1 cellular context compared by ENCODE assay signal in the genomic region with DNA sequence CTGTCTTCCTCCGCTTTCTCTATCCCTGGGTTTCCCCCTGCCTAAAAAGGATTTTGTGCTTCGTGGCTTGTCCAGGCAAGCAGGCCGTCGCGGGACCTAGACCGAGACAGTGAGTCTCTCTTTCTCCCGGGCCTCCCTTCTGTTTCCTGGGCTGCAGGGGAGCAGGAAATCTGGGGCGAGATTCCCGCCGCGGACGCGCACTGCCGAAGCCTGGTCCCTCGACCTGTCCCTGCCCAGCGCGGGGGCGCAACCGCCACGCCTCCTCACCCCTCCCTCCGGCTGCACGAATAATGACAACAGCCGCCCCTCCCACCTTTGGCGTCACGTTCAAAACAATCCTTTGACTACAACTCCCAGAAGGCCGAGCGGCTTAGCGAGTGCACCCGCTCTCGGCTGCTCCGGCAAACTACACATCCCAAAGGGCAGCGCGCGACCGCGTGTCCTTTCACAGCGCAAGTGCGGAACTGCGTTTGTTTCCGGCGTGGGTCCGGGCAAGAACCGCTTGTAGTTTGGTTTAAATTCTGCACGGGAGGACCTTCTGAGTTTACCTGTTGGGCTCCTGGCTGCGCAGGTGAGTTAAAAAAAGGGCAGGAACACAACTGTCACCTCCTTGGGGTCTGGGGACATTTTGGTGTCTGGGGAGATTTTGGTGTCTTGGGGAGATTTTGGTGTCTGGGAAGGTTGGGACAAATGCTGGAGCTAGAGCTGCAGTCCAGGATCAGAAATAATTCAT.
TF ChIP-seq lines count a peak whose summit lies in the region.

A gene (plus strand): TSS at position 473 of the 733 bp plus-strand sequence. CDS start 1,715 bp downstream, outside the sequence.

TF ChIP-seq in HEK293, 187 proteins besides CTCF, POLR2A, EP300 and RAD21 (continued from another document):
- TF ChIP-seq, protein P1, sequence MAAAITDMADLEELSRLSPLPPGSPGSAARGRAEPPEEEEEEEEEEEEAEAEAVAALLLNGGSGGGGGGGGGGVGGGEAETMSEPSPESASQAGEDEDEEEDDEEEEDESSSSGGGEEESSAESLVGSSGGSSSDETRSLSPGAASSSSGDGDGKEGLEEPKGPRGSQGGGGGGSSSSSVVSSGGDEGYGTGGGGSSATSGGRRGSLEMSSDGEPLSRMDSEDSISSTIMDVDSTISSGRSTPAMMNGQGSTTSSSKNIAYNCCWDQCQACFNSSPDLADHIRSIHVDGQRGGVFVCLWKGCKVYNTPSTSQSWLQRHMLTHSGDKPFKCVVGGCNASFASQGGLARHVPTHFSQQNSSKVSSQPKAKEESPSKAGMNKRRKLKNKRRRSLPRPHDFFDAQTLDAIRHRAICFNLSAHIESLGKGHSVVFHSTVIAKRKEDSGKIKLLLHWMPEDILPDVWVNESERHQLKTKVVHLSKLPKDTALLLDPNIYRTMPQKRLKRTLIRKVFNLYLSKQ (tag by site-specific recombination; IDR thresholded peaks at IDR 0.05; ENCODE audit: borderline replicate concordance): no peak
- TF ChIP-seq ZNF785 (tag by site-specific recombination; IDR thresholded peaks at IDR 0.05): no peak
- no peak for TF ChIP-seq ZNF2 (tag by site-specific recombination; IDR thresholded peaks at IDR 0.05)
- TF ChIP-seq, protein P2, sequence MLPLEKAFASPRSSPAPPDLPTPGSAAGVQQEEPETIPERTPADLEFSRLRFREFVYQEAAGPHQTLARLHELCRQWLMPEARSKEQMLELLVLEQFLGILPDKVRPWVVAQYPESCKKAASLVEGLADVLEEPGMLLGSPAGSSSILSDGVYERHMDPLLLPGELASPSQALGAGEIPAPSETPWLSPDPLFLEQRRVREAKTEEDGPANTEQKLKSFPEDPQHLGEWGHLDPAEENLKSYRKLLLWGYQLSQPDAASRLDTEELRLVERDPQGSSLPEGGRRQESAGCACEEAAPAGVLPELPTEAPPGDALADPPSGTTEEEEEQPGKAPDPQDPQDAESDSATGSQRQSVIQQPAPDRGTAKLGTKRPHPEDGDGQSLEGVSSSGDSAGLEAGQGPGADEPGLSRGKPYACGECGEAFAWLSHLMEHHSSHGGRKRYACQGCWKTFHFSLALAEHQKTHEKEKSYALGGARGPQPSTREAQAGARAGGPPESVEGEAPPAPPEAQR (tag by site-specific recombination; IDR thresholded peaks at IDR 0.05): no peak
- TF ChIP-seq, protein P3, sequence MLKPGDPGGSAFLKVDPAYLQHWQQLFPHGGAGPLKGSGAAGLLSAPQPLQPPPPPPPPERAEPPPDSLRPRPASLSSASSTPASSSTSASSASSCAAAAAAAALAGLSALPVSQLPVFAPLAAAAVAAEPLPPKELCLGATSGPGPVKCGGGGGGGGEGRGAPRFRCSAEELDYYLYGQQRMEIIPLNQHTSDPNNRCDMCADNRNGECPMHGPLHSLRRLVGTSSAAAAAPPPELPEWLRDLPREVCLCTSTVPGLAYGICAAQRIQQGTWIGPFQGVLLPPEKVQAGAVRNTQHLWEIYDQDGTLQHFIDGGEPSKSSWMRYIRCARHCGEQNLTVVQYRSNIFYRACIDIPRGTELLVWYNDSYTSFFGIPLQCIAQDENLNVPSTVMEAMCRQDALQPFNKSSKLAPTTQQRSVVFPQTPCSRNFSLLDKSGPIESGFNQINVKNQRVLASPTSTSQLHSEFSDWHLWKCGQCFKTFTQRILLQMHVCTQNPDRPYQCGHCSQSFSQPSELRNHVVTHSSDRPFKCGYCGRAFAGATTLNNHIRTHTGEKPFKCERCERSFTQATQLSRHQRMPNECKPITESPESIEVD (tag by site-specific recombination; IDR thresholded peaks at IDR 0.05): no peak
- no peak for TF ChIP-seq ZNF292 (tag by site-specific recombination; IDR thresholded peaks at IDR 0.05; ENCODE audit: borderline replicate concordance, low read depth)
- no peak for TF ChIP-seq ZNF416 (tag by site-specific recombination; IDR thresholded peaks at IDR 0.05)
- no peak for TF ChIP-seq ZNF514 (tag by site-specific recombination; IDR thresholded peaks at IDR 0.05)
- no peak for TF ChIP-seq ZNF221 (tag by site-specific recombination; IDR thresholded peaks at IDR 0.05; ENCODE audit: borderline replicate concordance)
- TF ChIP-seq ZNF391 (tag by site-specific recombination; IDR thresholded peaks at IDR 0.05; ENCODE audit: borderline replicate concordance, low read depth): no peak
- TF ChIP-seq SP7 (tag by site-specific recombination; IDR thresholded peaks at IDR 0.05): peak; percentile 41; the same call in 1 of the 2 replicates
- peak; percentile 91 for TF ChIP-seq SP3 (tag by site-specific recombination; IDR thresholded peaks at IDR 0.05)
- TF ChIP-seq ZNF623 (tag by site-specific recombination; IDR thresholded peaks at IDR 0.05): no peak
- no peak for TF ChIP-seq ZNF146 (tag by site-specific recombination; IDR thresholded peaks at IDR 0.05)
- TF ChIP-seq, protein P4, sequence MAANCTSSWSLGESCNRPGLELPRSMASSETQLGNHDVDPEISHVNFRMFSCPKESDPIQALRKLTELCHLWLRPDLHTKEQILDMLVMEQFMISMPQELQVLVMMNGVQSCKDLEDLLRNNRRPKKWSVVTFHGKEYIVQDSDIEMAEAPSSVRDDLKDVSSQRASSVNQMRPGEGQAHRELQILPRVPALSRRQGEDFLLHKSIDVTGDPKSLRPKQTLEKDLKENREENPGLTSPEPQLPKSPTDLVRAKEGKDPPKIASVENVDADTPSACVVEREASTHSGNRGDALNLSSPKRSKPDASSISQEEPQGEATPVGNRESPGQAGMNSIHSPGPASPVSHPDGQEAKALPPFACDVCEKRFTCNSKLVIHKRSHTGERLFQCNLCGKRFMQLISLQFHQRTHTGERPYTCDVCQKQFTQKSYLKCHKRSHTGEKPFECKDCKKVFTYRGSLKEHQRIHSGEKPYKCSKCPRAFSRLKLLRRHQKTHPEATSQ (tag by site-specific recombination; IDR thresholded peaks at IDR 0.05): no peak
- TF ChIP-seq ZNF501 (tag by site-specific recombination; IDR thresholded peaks at IDR 0.05): no peak
- TF ChIP-seq SP2 (tag by site-specific recombination; IDR thresholded peaks at IDR 0.05): peak; percentile 92
- TF ChIP-seq ZNF248 (tag by site-specific recombination; IDR thresholded peaks at IDR 0.05): no peak
- no peak for TF ChIP-seq ZNF16 (tag by site-specific recombination; IDR thresholded peaks at IDR 0.05; ENCODE audit: low read depth)
- TF ChIP-seq ZNF529 (tag by site-specific recombination; IDR thresholded peaks at IDR 0.05; ENCODE audit: insufficient replicate concordance): no peak
- TF ChIP-seq ZNF585B (tag by site-specific recombination; IDR thresholded peaks at IDR 0.05): no peak
